In the genomic region with DNA sequence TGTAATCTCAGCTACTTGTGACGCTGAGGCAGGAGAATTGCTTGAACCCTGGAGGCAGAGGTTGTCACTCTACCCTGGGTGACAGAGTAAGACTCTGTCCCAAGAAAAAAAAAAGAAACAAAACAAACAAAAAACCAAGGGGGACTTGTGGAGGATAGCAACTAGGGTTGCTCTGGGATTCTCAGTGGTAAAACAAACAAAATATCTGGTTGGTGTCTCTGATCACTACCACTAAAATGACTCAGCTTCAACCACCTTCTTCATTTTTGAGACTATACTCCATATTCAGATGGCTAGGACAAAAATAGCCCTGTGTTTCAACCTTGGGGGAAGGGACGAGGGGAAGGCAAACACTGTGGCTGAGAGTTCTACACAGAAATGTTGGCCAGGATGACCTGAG, we compare ENCODE assay signal across 8 cellular contexts.
A peak's percentile ranks its signal among the peaks of the same experiment; 100 is the strongest.
DNase-seq lines count a peak whose midpoint lies in the region; ATAC-seq and TF ChIP-seq lines count a peak whose summit lies in the region.

No MANE protein-coding gene starts in this region.

- H3K9ac ChIP-seq in mammary epithelial cell (ENCODE audit: insufficient read depth, low read length) = no peak overlapping the region

- CTCF ChIA-PET in mammary epithelial cell (lab: Charles Lee; ENCODE audit: low non-redundant PET) = no interaction called here

- dilution Hi-C loops in mammary epithelial cell (cut with HindIII; ENCODE audit: low sequenced_read_pairs) = no loop called here

- 100% methylated on average over 1 of the region's 2 CpGs for WGBS in mammary epithelial cell (ENCODE audit: low coverage, missing lambda C conversion rate)
- WGBS in tibial nerve, 2 donors = 68 to 70% methylated on average over 2 of the region's 2 CpGs

- in situ Hi-C loops in mammary epithelial cell (cut with MboI; ENCODE audit: low sequenced_read_pairs in 2 of 2) = no loop called here

- H3K4me3 ChIP-seq in GM12865 (ENCODE audit: low read depth, low read length) (no peak overlapping the region), mammary epithelial cell (replicated peaks in 1 of 3; ENCODE audit: insufficient read depth in 1 of 3, low read depth in 2 of 3, low read length in 3 of 3) (no peak overlapping the region), tibial nerve (no peak overlapping the region)

- intact Hi-C loops in mammary epithelial cell (cut with micrococcal nuclease) = no loop called here

- no peak overlapping the region for H2AFZ ChIP-seq in mammary epithelial cell (ENCODE audit: low read depth, low read length)

- H3K9me3 ChIP-seq in mammary epithelial cell (replicated peaks; ENCODE audit: insufficient read depth, low read length) = no peaks in the 10 kb centered on the region
- H3K9me3 ChIP-seq in tibial nerve = no peaks in the 10 kb centered on the region

- H4K20me1 ChIP-seq in mammary epithelial cell (ENCODE audit: insufficient read depth, low read length) = no peaks in the 10 kb centered on the region

- TF ChIP-seq CTCF in GM12865 (IDR thresholded peaks at IDR 0.05; ENCODE audit: insufficient read depth, low read depth, low read length, missing control alignments) (no peak), mammary epithelial cell (conservative IDR thresholded peaks at IDR 0.05 in 1 of 2, IDR thresholded peaks at IDR 0.05 in 1 of 2; ENCODE audit: extremely low read depth in 1 of 2, insufficient read depth in 1 of 2, low read depth in 1 of 2, low read length in 2 of 2) (no peak), tibial nerve (IDR thresholded peaks at IDR 0.05) (no peak)

- H3K4me1 ChIP-seq in mammary epithelial cell (ENCODE audit: insufficient read depth, low read length) (peaks cover 4% of the 10 kb centered on the region), tibial nerve (no peaks in the 10 kb centered on the region)

- H3K27ac ChIP-seq in mammary epithelial cell (ENCODE audit: insufficient read depth, low read depth, low read length) (no peak overlapping the region), tibial nerve (no peak overlapping the region)

- no TSS peak for BruUV-seq in mammary epithelial cell (replicated peaks; lab: Mats Ljungman, UMichigan)

- no peaks in the 10 kb centered on the region for H3K36me3 ChIP-seq in mammary epithelial cell (ENCODE audit: insufficient read depth, low read length)
- no peaks in the 10 kb centered on the region for H3K36me3 ChIP-seq in tibial nerve

- no peak for TF ChIP-seq EP300 in tibial nerve (IDR thresholded peaks at IDR 0.05)

- DNase-seq in GM12865 (ENCODE audit: low read depth) (peak; percentile 92), astrocyte of the hippocampus (ENCODE audit: low read depth, low spot score) (peak; percentile 45), NCI-H146 treated with DMSO at 0.1 percent for 48 hours (lab: John Stamatoyannopoulos, UW; ENCODE audit: unreplicated experiment) (no peak), mammary epithelial cell (no peak), NCI-H345 (lab: John Stamatoyannopoulos, UW) (no peak), tibial nerve (ENCODE audit: low spot score in 2 of 2) (no peak)

- TF ChIP-seq POLR2A in tibial nerve (IDR thresholded peaks at IDR 0.05) = no peak

- H3K79me2 ChIP-seq in mammary epithelial cell (ENCODE audit: insufficient read depth, low read length) = no peaks in the 10 kb centered on the region

- no peak overlapping the region for H3K4me2 ChIP-seq in mammary epithelial cell (ENCODE audit: insufficient read depth, low read depth, low read length)

- ATAC-seq in GM21360 (IDR thresholded peaks at IDR 0.05; ENCODE audit: unreplicated experiment) (peak; percentile 88), HG03280 (IDR thresholded peaks at IDR 0.05; ENCODE audit: unreplicated experiment) (peak; percentile 89)

- H3K27me3 ChIP-seq in mammary epithelial cell (ENCODE audit: insufficient read depth, low read length) (no peaks in the 10 kb centered on the region), tibial nerve (no peaks in the 10 kb centered on the region)

Comparison
In these comparisons a context has a peak if more than half of its experiments do, and no peak if none do; other contexts are left out.
1. DNase-seq: peak in GM12865 (single experiment) and astrocyte of the hippocampus (single experiment); none in NCI-H146 treated with DMSO at 0.1 percent for 48 hours (single experiment), mammary epithelial cell (single experiment), NCI-H345 (single experiment) and tibial nerve (0 of 2).